Comparison of ENCODE assay signal across 20 cellular contexts in genomic region chr4:3108211-3108610, GRCh38. TPM values are rescaled to one million over a fixed set of nuclear protein-coding genes. Genes with fewer than 3 reads are reported as not detected.
DNase-seq lines count a peak whose midpoint lies in the region; ATAC-seq and TF ChIP-seq lines count a peak whose summit lies in the region.
"Had no signal": no experiment of that assay in that cellular context is flagged by ENCODE, and none has a peak within 500 bp of the region (broad histone marks: within the 10 kb centered on the region; RNA-seq: fewer than 3 reads in every experiment).

No MANE protein-coding gene starts in this region.

- no peak for TF ChIP-seq POLR2A in thyroid gland (IDR thresholded peaks at IDR 0.05)

- TF ChIP-seq CTCF in HFFc6 (IDR thresholded peaks at IDR 0.05) (no peak), chondrocyte (IDR thresholded peaks at IDR 0.05) (no peak), lower lobe of right lung (IDR thresholded peaks at IDR 0.05) (no peak), thyroid gland (IDR thresholded peaks at IDR 0.05) (no peak)

- peak overlapping the region; percentile 83 for H3K27ac Mint-ChIP-seq in HFFc6
- H3K27ac Mint-ChIP-seq in chondrocyte (ENCODE audit: unreplicated experiment) = peak overlapping the region; percentile 90
- H3K27ac Mint-ChIP-seq: activated CD8-positive, alpha-beta memory T cell treated with anti-CD3 and anti-CD28 coated beads, Interleukin-2, amount 10 ng/mL, durations not matched to agents 7 days and 5 days; CD4-positive, CD25-positive, alpha-beta regulatory T cell had no signal

- 81 to 90% methylated on average over 3 of the region's 3 CpGs for WGBS in thyroid gland, 2 donors

- peak; percentile 55 for DNase-seq in HFFc6
- no peak for DNase-seq in chondrocyte (ENCODE audit: low spot score)
- no peak for DNase-seq in lower lobe of right lung
- no peak for DNase-seq in thyroid gland
- DNase-seq in midbrain (lab: John Stamatoyannopoulos, UW) = no peak
- DNase-seq: activated CD8-positive, alpha-beta memory T cell treated with anti-CD3 and anti-CD28 coated beads, Interleukin-2, amount 10 ng/mL, durations not matched to agents 7 days and 5 days; activated naive CD4-positive, alpha-beta T cell treated with Interleukin-2 at 50 U/mL for 16 hours; CD4-positive, CD25-positive, alpha-beta regulatory T cell; DMS79 treated with DMSO at 0.1 percent for 48 hours; islet precursor cell; Kasumi-1; NCI-H146; NCI-H345; ovary; SHP77; T-helper 2 cell had no signal

- H3K27me3 Mint-ChIP-seq in HFFc6 (ENCODE audit: insufficient read depth) (peaks cover 2% of the 10 kb centered on the region), chondrocyte (ENCODE audit: low read depth) (no peaks in the 10 kb centered on the region)
- H3K27me3 Mint-ChIP-seq: activated CD8-positive, alpha-beta memory T cell treated with anti-CD3 and anti-CD28 coated beads, Interleukin-2, amount 10 ng/mL, durations not matched to agents 7 days and 5 days; CD4-positive, CD25-positive, alpha-beta regulatory T cell had no signal

- H3K4me3 Mint-ChIP-seq in HFFc6 (peak overlapping the region; percentile 53), chondrocyte (ENCODE audit: unreplicated experiment) (no peak overlapping the region)
- H3K4me3 Mint-ChIP-seq: activated CD8-positive, alpha-beta memory T cell treated with anti-CD3 and anti-CD28 coated beads, Interleukin-2, amount 10 ng/mL, durations not matched to agents 7 days and 5 days; CD4-positive, CD25-positive, alpha-beta regulatory T cell had no signal

- H3K9me3 ChIP-seq in lower lobe of right lung (no peaks in the 10 kb centered on the region), thyroid gland (no peaks in the 10 kb centered on the region)
- H3K9me3 ChIP-seq: ovary had no signal

- peaks cover 92% of the 10 kb centered on the region for H3K36me3 ChIP-seq in lower lobe of right lung
- H3K36me3 ChIP-seq in thyroid gland = peaks cover 0 to 2% of the 10 kb centered on the region in 2 donors
- H3K36me3 ChIP-seq: ovary had no signal

- H3K4me1 ChIP-seq in lower lobe of right lung (peaks cover 47% of the 10 kb centered on the region), thyroid gland (peaks cover 38 to 57% of the 10 kb centered on the region in 2 donors)

- H3K27ac ChIP-seq in lower lobe of right lung = peak overlapping the region; percentile 28
- H3K27ac ChIP-seq in thyroid gland = peak overlapping the region; percentile 59 to 82 (median 75)
- H3K27ac ChIP-seq: ovary had no signal

- H3K27me3 ChIP-seq in lower lobe of right lung (ENCODE audit: low read depth) (no peaks in the 10 kb centered on the region), thyroid gland (no peaks in the 10 kb centered on the region)
- H3K27me3 ChIP-seq: ovary had no signal

- H3K36me3 Mint-ChIP-seq in HFFc6 (ENCODE audit: low read depth) (peaks cover 25% of the 10 kb centered on the region), chondrocyte (ENCODE audit: low read depth) (peaks cover 16% of the 10 kb centered on the region)

- H3K9me3 Mint-ChIP-seq in HFFc6 (no peaks in the 10 kb centered on the region), chondrocyte (ENCODE audit: low read depth) (no peaks in the 10 kb centered on the region)
- H3K9me3 Mint-ChIP-seq: CD4-positive, CD25-positive, alpha-beta regulatory T cell had no signal

- intact Hi-C loops in lower lobe of right lung (cut with DNase I) = no loop called here
- intact Hi-C loops in thyroid gland (cut with DNase I) = no loop called here

- ATAC-seq in lower lobe of right lung (no peak), GM18909 (IDR thresholded peaks at IDR 0.05; ENCODE audit: poor library complexity, unreplicated experiment) (no peak), HG03460 (IDR thresholded peaks at IDR 0.05; ENCODE audit: unreplicated experiment) (no peak)
- ATAC-seq: activated CD4-positive, CD25-positive, alpha-beta regulatory T cell treated with anti-CD3 and anti-CD28 coated beads, Interleukin-2, amount 50 U/mL, for 24 hours; activated CD8-positive, alpha-beta memory T cell treated with anti-CD3 and anti-CD28 coated beads, Interleukin-2, amount 10 ng/mL, durations not matched to agents 7 days and 5 days had no signal

- H3K4me1 Mint-ChIP-seq in HFFc6 (ENCODE audit: low read depth) (peaks cover 68% of the 10 kb centered on the region), chondrocyte (ENCODE audit: low read depth) (peaks cover 42% of the 10 kb centered on the region)

- H3K4me3 ChIP-seq in lower lobe of right lung = no peak overlapping the region
- H3K4me3 ChIP-seq in thyroid gland (replicated peaks in 1 of 3) = no peak overlapping the region
- H3K4me3 ChIP-seq: ovary had no signal

RNA-seq across cellular contexts. Expression of gene HTT, which starts 33.7 kb away (rescaled TPM):
- total RNA-seq in HFFc6 (2021; fragmentation: NEBNext Ultra II Directional; extraction: Animal tissue kit (Norgen Biotek cat#: 25700)) = 10 to 100 TPM; 38.1 to 52.0 (median 47.8) TPM
- total RNA-seq in chondrocyte = 27.3 to 54.7 TPM (median 38.5 TPM) in 3 replicates
- total RNA-seq in lower lobe of right lung = 73.1 TPM
- 100 to 1,000 TPM in 1 of 4 donors, 10 to 100 TPM in 3; 49.6 to 155 (median 83.1) TPM for total RNA-seq in thyroid gland

RNA-seq across cellular contexts. Expression of gene HTT-AS, which starts 33.9 kb away (rescaled TPM):
- total RNA-seq in HFFc6 (2021; fragmentation: NEBNext Ultra II Directional; extraction: Animal tissue kit (Norgen Biotek cat#: 25700)) = not detected
- total RNA-seq in chondrocyte (not detected in 3 replicates), lower lobe of right lung (not detected), thyroid gland (not detected)
- total RNA-seq: activated CD8-positive, alpha-beta memory T cell treated with anti-CD3 and anti-CD28 coated beads, Interleukin-2, amount 10 ng/mL, durations not matched to agents 7 days and 5 days; CD4-positive, CD25-positive, alpha-beta regulatory T cell; ovary; subcutaneous adipose tissue had no signal
